ENCODE assay signal across 9 cellular contexts in genomic region chr1:15384301-15384901, GRCh38.
DNase-seq lines count a peak whose midpoint lies in the region; ATAC-seq and TF ChIP-seq lines count a peak whose summit lies in the region.
"Had no signal": no experiment of that assay in that cellular context is flagged by ENCODE, and none has a peak within 500 bp of the region (broad histone marks: within the 10 kb centered on the region; RNA-seq: fewer than 3 reads in every experiment).

No MANE protein-coding gene starts in this region.

- no peaks in the 10 kb centered on the region; the same call in none of the 2 replicates for H3K27me3 ChIP-seq in GM06990 (replicated peaks; ENCODE audit: control insufficient read depth, insufficient read depth, low read length)

- in situ Hi-C loops in astrocyte of the spinal cord (cut with HindIII; ENCODE audit: low sequenced_read_pairs) = no loop called here

- no peak for TF ChIP-seq CTCF in GM06990 (IDR thresholded peaks at IDR 0.05; ENCODE audit: insufficient read depth, low read length, poor library complexity, severe bottlenecking)
- no peak for TF ChIP-seq CTCF in astrocyte of the spinal cord (IDR thresholded peaks at IDR 0.05; ENCODE audit: low read depth, low read length)

- no peaks in the 10 kb centered on the region for H3K36me3 ChIP-seq in GM06990 (ENCODE audit: control insufficient read depth, insufficient read depth, low read length)

- ATAC-seq in HG02759 (IDR thresholded peaks at IDR 0.05; ENCODE audit: unreplicated experiment) (peak; percentile 57), HG02884 (IDR thresholded peaks at IDR 0.05; ENCODE audit: unreplicated experiment) (no peak)

- H3K4me3 ChIP-seq in GM06990 (replicated peaks; ENCODE audit: low read depth, low read length) (no peak overlapping the region; the same call in 1 of the 2 replicates), astrocyte of the spinal cord (ENCODE audit: low read depth, low read length) (no peak overlapping the region)

- peak; percentile 23 for DNase-seq in GM06990 (ENCODE audit: extremely low read depth, insufficient read length)
- DNase-seq in astrocyte of the spinal cord (ENCODE audit: low read depth, low spot score) = peak; percentile 42
- DNase-seq in middle frontal gyrus (ENCODE audit: extremely low spot score, low spot score) = peak; percentile 74
- no peak for DNase-seq in stimulated activated CD4-positive, alpha-beta T cell treated with anti-CD3 and anti-CD28 coated beads, Interleukin-4, amount 100 ng/mL, for 4 hours
- DNase-seq in cortex of kidney (lab: John Stamatoyannopoulos, UW) = no peak
- no peak for DNase-seq in activated gamma-delta T cell (lab: John Stamatoyannopoulos, UW)
- DNase-seq: activated CD4-positive, alpha-beta T cell treated with anti-CD3 and anti-CD28 coated beads for 4 hours had no signal

Comparison
In these comparisons a context has a peak if more than half of its experiments do, and no peak if none do; other contexts are left out.
1. DNase-seq: peak in GM06990 (single experiment), astrocyte of the spinal cord (single experiment) and middle frontal gyrus (single experiment); none in stimulated activated CD4-positive, alpha-beta T cell treated with anti-CD3 and anti-CD28 coated beads, Interleukin-4, amount 100 ng/mL, for 4 hours (0 of 2), cortex of kidney (single experiment) and activated gamma-delta T cell (single experiment).